ENCODE assay signal across 9 cellular contexts in the genomic region with DNA sequence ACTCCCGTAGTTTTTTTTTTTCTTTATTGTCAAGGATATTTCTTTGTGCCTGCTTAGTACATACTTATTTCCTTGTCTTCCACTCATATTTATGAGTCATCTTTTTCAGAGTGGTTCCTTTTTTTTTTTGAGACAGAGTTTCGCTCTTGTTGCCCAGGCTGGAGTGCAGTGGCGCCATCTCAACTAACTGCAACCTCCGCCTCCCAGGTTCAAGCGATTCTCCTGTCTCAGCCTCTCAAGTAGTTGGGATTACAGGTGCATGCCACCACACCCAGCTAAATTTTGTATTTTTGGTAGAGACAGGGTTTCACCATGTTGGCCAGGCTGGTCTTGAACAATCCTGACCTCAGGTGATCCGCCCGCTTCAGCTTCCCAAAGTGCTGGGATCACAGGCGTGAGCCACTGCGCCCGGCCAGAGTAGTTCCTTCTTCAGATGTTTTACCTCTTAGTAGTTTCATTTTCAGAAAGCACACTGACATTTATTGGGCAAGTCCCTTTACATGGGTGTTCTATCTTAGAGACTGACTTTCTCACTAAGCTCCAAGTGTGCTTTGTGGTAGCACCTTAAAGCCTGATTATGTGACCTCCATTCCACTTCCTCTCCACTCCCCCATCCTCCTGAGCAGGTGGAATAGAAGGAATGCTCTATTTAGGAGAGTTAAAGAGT. TPM values are rescaled to one million over a fixed set of nuclear protein-coding genes. Genes with fewer than 3 reads are reported as not detected.
DNase-seq lines count a peak whose midpoint lies in the region; ATAC-seq lines count a peak whose summit lies in the region.
"Not testable (repeated sequence)": the region's sequence is repeated elsewhere in the genome, so short reads cannot be mapped to it uniquely, and the experiment has no call there.
"Had no signal": no experiment of that assay in that cellular context is flagged by ENCODE, and none has a peak within 500 bp of the region (broad histone marks: within the 10 kb centered on the region; RNA-seq: fewer than 3 reads in every experiment).

No MANE protein-coding gene starts in this region.

- WGBS in right cardiac atrium = 81% methylated on average over 10 of the region's 10 CpGs

- peaks cover 62% of the 10 kb centered on the region for H3K4me1 Mint-ChIP-seq in activated T-helper 2 cell treated with anti-CD3 and anti-CD28 coated beads, Interferon-gamma antibody, Interleukin-2, Interleukin-4, amounts not matched to agents 10 μg/mL and 5 μg/mL and 100 μg/mL, durations not matched to agents 14 hours and 24 hours and 36 hours (ENCODE audit: low read depth)

- not testable (repeated sequence) for H3K27me3 ChIP-seq in right cardiac atrium (ENCODE audit: control insufficient read depth, insufficient read depth)

- H3K36me3 Mint-ChIP-seq in activated T-helper 2 cell treated with anti-CD3 and anti-CD28 coated beads, Interferon-gamma antibody, Interleukin-2, Interleukin-4, amounts not matched to agents 10 μg/mL and 5 μg/mL and 100 μg/mL, durations not matched to agents 14 hours and 24 hours and 36 hours (ENCODE audit: low read depth) = not testable (repeated sequence)

- not testable (repeated sequence) for H3K27me3 Mint-ChIP-seq in activated T-helper 2 cell treated with anti-CD3 and anti-CD28 coated beads, Interferon-gamma antibody, Interleukin-2, Interleukin-4, amounts not matched to agents 10 μg/mL and 5 μg/mL and 100 μg/mL, durations not matched to agents 14 hours and 24 hours and 36 hours (ENCODE audit: low read depth)

- not testable (repeated sequence) for H3K9me3 ChIP-seq in right cardiac atrium (ENCODE audit: control insufficient read depth, low read length)

- not testable (repeated sequence) for H3K27ac ChIP-seq in right cardiac atrium (ENCODE audit: low read length)

- not testable (repeated sequence) for H3K9me3 Mint-ChIP-seq in activated T-helper 2 cell treated with anti-CD3 and anti-CD28 coated beads, Interferon-gamma antibody, Interleukin-2, Interleukin-4, amounts not matched to agents 10 μg/mL and 5 μg/mL and 100 μg/mL, durations not matched to agents 14 hours and 24 hours and 36 hours

- DNase-seq in CD1c-positive myeloid dendritic cell (ENCODE audit: extremely low spot score) = peak; percentile 83
- peak; percentile 63 to 65 for DNase-seq in Kasumi-1 (lab: John Stamatoyannopoulos, UW)
- DNase-seq in T-helper 9 cell = peak; percentile 9
- DNase-seq in activated T-helper 2 cell treated with anti-CD3 and anti-CD28 coated beads, Interferon-gamma antibody, Interleukin-2, Interleukin-4, amounts not matched to agents 10 μg/mL and 5 μg/mL and 100 μg/mL, durations not matched to agents 14 hours and 24 hours and 36 hours (ENCODE audit: low spot score) = peak; percentile 48
- peak in 2 of 3 donors; percentile 62 to 69 for DNase-seq in right cardiac atrium
- peak; percentile 28 to 32 for DNase-seq in stimulated activated CD4-positive, alpha-beta T cell treated with anti-CD3 and anti-CD28 coated beads, Interleukin-1b, Interleukin-23, amount 100 ng/mL, for 4 hours (ENCODE audit: low read depth in 2 of 2)

- ATAC-seq in GM19035 (IDR thresholded peaks at IDR 0.05; ENCODE audit: unreplicated experiment) (peak; percentile 51), HG02798 (IDR thresholded peaks at IDR 0.05; ENCODE audit: poor library complexity, unreplicated experiment) (peak; percentile 47)
- ATAC-seq in right cardiac atrium = not testable (repeated sequence)

- H3K4me3 ChIP-seq in right cardiac atrium (ENCODE audit: low read length) = not testable (repeated sequence)

- not testable (repeated sequence) for H3K4me1 ChIP-seq in right cardiac atrium (ENCODE audit: control insufficient read depth, insufficient read depth, low read length)

- intact Hi-C loops in activated T-helper 2 cell treated with anti-CD3 and anti-CD28 coated beads, Interferon-gamma antibody, Interleukin-2, Interleukin-4, amounts not matched to agents 10 μg/mL and 5 μg/mL and 100 μg/mL, durations not matched to agents 14 hours and 24 hours and 36 hours (cut with micrococcal nuclease) = loop anchor here (1.0 to 5.0 kb wide), 2 partner anchors 7 to 208 kb away; a partner anchor contains a TSS
- intact Hi-C loops in right cardiac atrium (cut with DNase I) = not testable (repeated sequence)

- H3K27ac Mint-ChIP-seq in activated T-helper 2 cell treated with anti-CD3 and anti-CD28 coated beads, Interferon-gamma antibody, Interleukin-2, Interleukin-4, amounts not matched to agents 10 μg/mL and 5 μg/mL and 100 μg/mL, durations not matched to agents 14 hours and 24 hours and 36 hours = peak overlapping the region; percentile 96

- peak overlapping the region; percentile 72 for H3K4me3 Mint-ChIP-seq in activated T-helper 2 cell treated with anti-CD3 and anti-CD28 coated beads, Interferon-gamma antibody, Interleukin-2, Interleukin-4, amounts not matched to agents 10 μg/mL and 5 μg/mL and 100 μg/mL, durations not matched to agents 14 hours and 24 hours and 36 hours (ENCODE audit: low read depth)

RNA-seq across cellular contexts. Expression of a gene that starts 6.9 kb away (rescaled TPM):
- total RNA-seq in activated T-helper 2 cell treated with anti-CD3 and anti-CD28 coated beads, Interferon-gamma antibody, Interleukin-2, Interleukin-4, amounts not matched to agents 10 μg/mL and 5 μg/mL and 100 μg/mL, durations not matched to agents 14 hours and 24 hours and 36 hours = 14.2 and 14.4 TPM in 2 replicates
- 10 to 100 TPM; 11.4 to 13.6 (median 13.1) TPM for total RNA-seq in right cardiac atrium
- polyA plus RNA-seq in right cardiac atrium = 3.9 TPM

RNA-seq across cellular contexts. Expression of a gene that starts 29.1 kb away (rescaled TPM):
- 17.7 and 19.5 TPM in 2 replicates for total RNA-seq in activated T-helper 2 cell treated with anti-CD3 and anti-CD28 coated beads, Interferon-gamma antibody, Interleukin-2, Interleukin-4, amounts not matched to agents 10 μg/mL and 5 μg/mL and 100 μg/mL, durations not matched to agents 14 hours and 24 hours and 36 hours
- total RNA-seq in right cardiac atrium = 10 to 100 TPM; 13.9 to 15.3 (median 14.8) TPM
- 18.2 TPM for polyA plus RNA-seq in right cardiac atrium

RNA-seq across cellular contexts. Expression of a gene that starts 52.6 kb away (rescaled TPM):
- not detected in 2 replicates for total RNA-seq in activated T-helper 2 cell treated with anti-CD3 and anti-CD28 coated beads, Interferon-gamma antibody, Interleukin-2, Interleukin-4, amounts not matched to agents 10 μg/mL and 5 μg/mL and 100 μg/mL, durations not matched to agents 14 hours and 24 hours and 36 hours
- 1 to 10 TPM; 1.2 to 2.5 (median 1.8) TPM for total RNA-seq in right cardiac atrium
- polyA plus RNA-seq in right cardiac atrium = 0.45 TPM
- polyA plus RNA-seq: A549 had no signal

Comparison
In these comparisons a context has a peak if more than half of its experiments do, and no peak if none do; other contexts are left out.
1. DNase-seq: peak in every context shown above with its lines; median percentile 83 in CD1c-positive myeloid dendritic cell; 66 in right cardiac atrium; 64 in Kasumi-1; 48 in activated T-helper 2 cell treated with anti-CD3 and anti-CD28 coated beads, Interferon-gamma antibody, Interleukin-2, Interleukin-4, amounts not matched to agents 10 μg/mL and 5 μg/mL and 100 μg/mL, durations not matched to agents 14 hours and 24 hours and 36 hours; 30 in stimulated activated CD4-positive, alpha-beta T cell treated with anti-CD3 and anti-CD28 coated beads, Interleukin-1b, Interleukin-23, amount 100 ng/mL, for 4 hours; 9 in T-helper 9 cell.